3 cellular contexts compared by ENCODE assay signal in the genomic region with DNA sequence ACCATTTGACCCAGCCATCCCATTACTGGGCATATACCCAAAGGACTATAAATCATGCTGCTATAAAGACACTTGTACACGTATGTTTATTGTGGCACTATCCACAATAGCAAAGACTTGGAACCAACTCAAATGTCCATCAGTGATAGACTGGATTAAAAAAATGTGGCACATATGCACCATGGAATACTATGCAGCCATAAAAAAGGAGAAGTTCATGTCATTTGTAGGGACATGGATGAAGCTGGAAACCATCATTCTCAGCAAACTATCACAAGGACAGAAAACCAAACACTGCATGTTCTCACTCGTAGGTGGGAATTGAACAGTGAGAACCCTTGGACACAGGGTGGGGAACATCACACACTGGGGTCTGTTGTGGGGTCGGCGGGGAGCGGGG.
DNase-seq lines count a peak whose midpoint lies in the region; ATAC-seq, FAIRE-seq and TF ChIP-seq lines count a peak whose summit lies in the region.
"Not testable (repeated sequence)": the region's sequence is repeated elsewhere in the genome, so short reads cannot be mapped to it uniquely, and the experiment has no call there.

No MANE protein-coding gene starts in this region.

- not testable (repeated sequence) for H3K27me3 ChIP-seq in K562 (ENCODE audit: control insufficient read depth in 2 of 2, insufficient read depth in 2 of 2, low read length in 2 of 2); H1 (replicated peaks in 1 of 4; ENCODE audit: control insufficient read depth in 3 of 4, extremely low read depth in 1 of 4, insufficient read depth in 3 of 4, low read length in 3 of 4)

- not testable (repeated sequence) for FAIRE-seq in K562 (lab: Jason Lieb, UNC); H1 (lab: Jason Lieb, UNC)

- CTCF ChIA-PET in HEK293 (lab: Yijun Ruan, JAX); K562 (lab: Yijun Ruan, JAX; ENCODE audit: low intra/inter-chr PET ratio): not testable (repeated sequence)
- CTCF ChIA-PET in H1 (lab: Charles Lee; ENCODE audit: partially characterized antibody), result interaction anchor here (2.2 kb wide), 1 partner anchor 182 kb away, joined by 5 read pairs; no protein-coding TSS in a partner anchor

- H2BK20ac ChIP-seq in H1 (ENCODE audit: low read length), result not testable (repeated sequence)

- not testable (repeated sequence) for H2AK5ac ChIP-seq in H1 (ENCODE audit: low read depth, low read length)

- not testable (repeated sequence) for H2AFZ ChIP-seq in K562 (ENCODE audit: low read depth, low read length); H1 (ENCODE audit: low read length)

- not testable (repeated sequence) for H3K14ac ChIP-seq in H1 (ENCODE audit: insufficient read length)

- not testable (repeated sequence) for DNase-seq in K562 (ENCODE audit: extremely low read depth in 1 of 4, low spot score in 3 of 4); H1 (ENCODE audit: low read depth in 1 of 2, low spot score in 2 of 2)

- not testable (repeated sequence) for H4K20me1 ChIP-seq in K562 (replicated peaks; ENCODE audit: control insufficient read depth, insufficient read depth, low read length); H1 (replicated peaks in 1 of 2; ENCODE audit: control insufficient read depth in 1 of 2, insufficient read depth in 2 of 2, low read length in 2 of 2)

- H4K5ac ChIP-seq in H1 (ENCODE audit: insufficient read length, low read depth, low read length), result not testable (repeated sequence)

- not testable (repeated sequence) for H3K4me3 ChIP-seq in HEK293 (ENCODE audit: low read depth, low read length); K562; H1 (ENCODE audit: extremely low read depth in 1 of 4, insufficient read depth in 2 of 4, low read depth in 3 of 4, low read length in 4 of 4)

- H3K4me1 ChIP-seq in HEK293 (ENCODE audit: control insufficient read depth, insufficient read depth, low read length); K562 (replicated peaks in 1 of 2; ENCODE audit: control insufficient read depth in 2 of 2, insufficient read depth in 2 of 2, low read length in 2 of 2): not testable (repeated sequence)
- peaks cover 7 to 20% (median 16%) of the 10 kb centered on the region in 4 experiments; a peak in 5 of 7 replicates for H3K4me1 ChIP-seq in H1 (replicated peaks in 1 of 4; ENCODE audit: control insufficient read depth in 3 of 4, insufficient read depth in 4 of 4, low read length in 3 of 4)

- H3K23me2 ChIP-seq in H1 (ENCODE audit: low read depth, low read length), result not testable (repeated sequence)

- intact Hi-C loops in K562 (cut with micrococcal nuclease), result not testable (repeated sequence)

- TF ChIP-seq CTCF in HEK293 (tag by site-specific recombination; IDR thresholded peaks at IDR 0.05); K562 (IDR thresholded peaks at IDR 0.05 in 2 of 3, conservative IDR thresholded peaks at IDR 0.05 in 1 of 3; ENCODE audit: insufficient read depth in 2 of 3, low read depth in 1 of 3, low read length in 3 of 3); H1 (IDR thresholded peaks at IDR 0.05; ENCODE audit: control extremely low read depth in 1 of 3, insufficient read depth in 1 of 3, low read depth in 1 of 3, low read length in 3 of 3): not testable (repeated sequence)

- H3K36me3 ChIP-seq in HEK293 (ENCODE audit: control insufficient read depth in 2 of 2, insufficient read depth in 1 of 2, low read length in 2 of 2); K562 (ENCODE audit: control insufficient read depth, insufficient read depth, low read length); H1 (ENCODE audit: control insufficient read depth in 2 of 4, insufficient read depth in 4 of 4, low read length in 3 of 4): not testable (repeated sequence)

- not testable (repeated sequence) for TF ChIP-seq RAD21 in K562 (CRISPR knock-in tag; conservative IDR thresholded peaks at IDR 0.05 in 1 of 2, IDR thresholded peaks at IDR 0.05 in 1 of 2); H1 (IDR thresholded peaks at IDR 0.05 in 1 of 2, conservative IDR thresholded peaks at IDR 0.05 in 1 of 2; ENCODE audit: low read depth in 2 of 2, low read length in 2 of 2)

- not testable (repeated sequence) for H3K4me2 ChIP-seq in K562 (ENCODE audit: insufficient read depth, low read length); H1 (ENCODE audit: insufficient read depth in 1 of 2, low read depth in 2 of 2, low read length in 2 of 2)

- H4K8ac ChIP-seq in H1 (ENCODE audit: extremely low read depth, insufficient read depth, low read length), result not testable (repeated sequence)

- not testable (repeated sequence) for H3K56ac ChIP-seq in H1 (replicated peaks; ENCODE audit: insufficient read length, low read depth, low read length)

- not testable (repeated sequence) for H3K27ac ChIP-seq in HEK293 (ENCODE audit: extremely low read depth, low read depth, low read length); K562 (ENCODE audit: extremely low read depth, low read depth, low read length); H1 (ENCODE audit: low read depth, low read length)

- BruUV-seq in K562 (replicated peaks; lab: Mats Ljungman, UMichigan), result not testable (repeated sequence)

- TF ChIP-seq EP300 in K562 (IDR thresholded peaks at IDR 0.05; ENCODE audit: low read length); H1 (IDR thresholded peaks at IDR 0.05; ENCODE audit: borderline replicate concordance in 1 of 2, low read depth in 2 of 2, low read length in 2 of 2): not testable (repeated sequence)

- H3K9ac ChIP-seq in K562 (ENCODE audit: insufficient read depth in 1 of 2, low read depth in 2 of 2, low read length in 2 of 2); H1 (replicated peaks in 1 of 4; ENCODE audit: extremely low read depth in 1 of 4, low read depth in 3 of 4, low read length in 3 of 4): not testable (repeated sequence)

- ATAC-seq in K562, result not testable (repeated sequence)

- POLR2A ChIA-PET in HEK293 (lab: Yijun Ruan, JAX); K562 (lab: Yijun Ruan, JAX); H1 (lab: Charles Lee; ENCODE audit: partially characterized antibody): not testable (repeated sequence)

- H2BK12ac ChIP-seq in H1 (ENCODE audit: low read depth, low read length), result not testable (repeated sequence)

- 0% methylated on average over 1 of the region's 5 CpGs for WGBS in K562 (ENCODE audit: insufficient coverage, low coverage, missing lambda C conversion rate)
- 82% methylated on average over 5 of the region's 5 CpGs; no CpG with 5 or more reads in 1 of the 2 experiments for whole genome bisulfite sequencing in H1 (ENCODE audit: extremely low coverage in 1 of 2, insufficient coverage in 1 of 2, insufficient read length in 1 of 2, insufficient replicate concordance in 2 of 2, low coverage in 1 of 2, low lambda C conversion rate in 2 of 2, missing lambda C conversion rate in 1 of 2), 2 experiments

- not testable (repeated sequence) for H2BK15ac ChIP-seq in H1 (ENCODE audit: low read length)

- not testable (repeated sequence) for H3K9me1 ChIP-seq in K562 (ENCODE audit: control insufficient read depth, insufficient read depth, low read length)

- H3K79me2 ChIP-seq in K562 (ENCODE audit: control insufficient read depth, insufficient read depth, low read length); H1 (ENCODE audit: control insufficient read depth in 1 of 2, insufficient read depth in 2 of 2, low read length in 2 of 2): not testable (repeated sequence)

- not testable (repeated sequence) for H4K91ac ChIP-seq in H1 (replicated peaks; ENCODE audit: insufficient read length, low read length)

- not testable (repeated sequence) for H3K4ac ChIP-seq in H1 (replicated peaks; ENCODE audit: insufficient read length, low read depth, low read length)

- not testable (repeated sequence) for H3K23ac ChIP-seq in H1 (ENCODE audit: insufficient read length)

- in situ Hi-C loops in K562 (cut with MboI), result not testable (repeated sequence)

- not testable (repeated sequence) for H3K79me1 ChIP-seq in H1 (ENCODE audit: low read depth, low read length)

- H3K18ac ChIP-seq in H1 (ENCODE audit: extremely low read depth, low read length), result not testable (repeated sequence)

- H2BK120ac ChIP-seq in H1 (replicated peaks; ENCODE audit: low read depth, low read length), result not testable (repeated sequence)

- TF ChIP-seq POLR2A in K562 (conservative IDR thresholded peaks at IDR 0.05); H1 (IDR thresholded peaks at IDR 0.05; ENCODE audit: control extremely low read depth in 1 of 2, low read depth in 2 of 2, low read length in 2 of 2): not testable (repeated sequence)

- H3K9me3 ChIP-seq in HEK293 (ENCODE audit: control insufficient read depth, insufficient read depth, low read depth, low read length); K562 (replicated peaks; ENCODE audit: control insufficient read depth, insufficient read depth, low read depth, low read length); H1 (ENCODE audit: insufficient read depth in 2 of 2, low read depth in 1 of 2, low read length in 1 of 2): not testable (repeated sequence)

- H2BK5ac ChIP-seq in H1 (ENCODE audit: low read depth, low read length), result not testable (repeated sequence)

TF ChIP-seq in HEK293, 187 proteins besides CTCF, POLR2A, EP300 and RAD21 (continues in another document):
- TF ChIP-seq, protein P1, sequence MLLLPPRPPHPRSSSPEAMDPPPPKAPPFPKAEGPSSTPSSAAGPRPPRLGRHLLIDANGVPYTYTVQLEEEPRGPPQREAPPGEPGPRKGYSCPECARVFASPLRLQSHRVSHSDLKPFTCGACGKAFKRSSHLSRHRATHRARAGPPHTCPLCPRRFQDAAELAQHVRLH (tag by site-specific recombination; IDR thresholded peaks at IDR 0.05), result 0 out of 2 replicates have a peak, but pooled peaks have one; percentile 45

TF ChIP-seq in K562, 482 proteins besides CTCF, POLR2A, EP300 and RAD21:
- TF ChIP-seq ZNF146 (CRISPR knock-in tag; IDR thresholded peaks at IDR 0.05; ENCODE audit: unreplicated experiment), result peak; percentile 73

TF ChIP-seq in H1, 55 proteins besides CTCF, POLR2A, EP300 and RAD21:
- 0 out of 2 replicates have a peak, but pooled peaks have one; percentile 22 for TF ChIP-seq KDM1A (IDR thresholded peaks at IDR 0.05; ENCODE audit: borderline replicate concordance, low read length)
